ENCODE assay signal across 19 cellular contexts in the genomic region with DNA sequence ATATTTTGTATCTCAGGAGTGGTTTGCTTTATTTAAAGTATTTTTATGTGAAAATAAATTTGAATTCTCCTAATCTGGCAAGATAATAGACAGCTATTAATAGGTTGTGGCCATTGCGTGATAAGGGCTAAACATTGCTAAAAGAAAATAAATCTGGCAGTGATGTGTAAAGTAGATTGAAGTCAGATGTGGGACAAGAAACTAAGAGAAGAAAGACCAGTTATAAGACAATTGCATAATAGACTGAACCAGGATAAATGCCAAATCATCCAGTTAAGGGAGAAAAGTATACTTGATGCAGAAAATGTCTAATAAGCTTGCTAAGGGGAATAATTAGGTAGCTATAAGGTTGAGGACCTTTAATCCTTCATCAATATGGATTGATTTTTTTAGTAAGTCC.
A peak's percentile ranks its signal among the peaks of the same experiment; 100 is the strongest.
DNase-seq lines count a peak whose midpoint lies in the region; ATAC-seq and TF ChIP-seq lines count a peak whose summit lies in the region.
"Had no signal": no experiment of that assay in that cellular context is flagged by ENCODE, and none has a peak within 500 bp of the region (broad histone marks: within the 10 kb centered on the region; RNA-seq: fewer than 3 reads in every experiment).

No MANE protein-coding gene starts in this region.

- no peak overlapping the region for H4K91ac ChIP-seq in neuronal stem cell (ENCODE audit: low read depth, low read length, poor library complexity)

- H3K9me3 ChIP-seq in GM23248 (ENCODE audit: low read depth) (no peaks in the 10 kb centered on the region), left ventricle myocardium inferior (replicated peaks) (no peaks in the 10 kb centered on the region), aorta (ENCODE audit: control insufficient read depth, low read length) (no peaks in the 10 kb centered on the region), neuronal stem cell (replicated peaks in 1 of 2; ENCODE audit: control insufficient read depth in 2 of 2, insufficient read depth in 1 of 2, low read depth in 1 of 2, low read length in 2 of 2) (no peaks in the 10 kb centered on the region)

- H4K20me1 ChIP-seq in GM23248 (ENCODE audit: insufficient read depth), result no peaks in the 10 kb centered on the region

- 10 to 13% methylated on average over 1 of the region's 1 CpG for WGBS in GM23248 (ENCODE audit: low coverage in 1 of 2, low lambda C conversion rate in 2 of 2, missing lambda C conversion rate in 2 of 2), 2 experiments
- 2 to 5% methylated on average over 1 of the region's 1 CpG for WGBS in aorta, 2 donors
- WGBS in neuronal stem cell (ENCODE audit: extremely low coverage in 2 of 2, insufficient read length in 2 of 2, insufficient replicate concordance in 1 of 2), 2 donors, result no CpG with 5 or more reads among the region's 1 CpG

- H3K4me3 ChIP-seq in GM23248, result no peak overlapping the region
- H3K4me3 ChIP-seq in choroid plexus epithelial cell (ENCODE audit: low read depth, low read length), result no peak overlapping the region
- H3K4me3 ChIP-seq in left ventricle myocardium inferior, result no peak overlapping the region
- no peak overlapping the region for H3K4me3 ChIP-seq in aorta (ENCODE audit: low read length in 2 of 2)
- no peak overlapping the region for H3K4me3 ChIP-seq in neuronal stem cell (ENCODE audit: low read length in 2 of 2)
- H3K4me3 ChIP-seq: K562 had no signal

- H2BK12ac ChIP-seq in neuronal stem cell (ENCODE audit: low read length), result no peak overlapping the region

- H3F3A ChIP-seq in GM23248 (ENCODE audit: insufficient read depth), result peaks cover 37% of the 10 kb centered on the region

- H3K4me2 ChIP-seq in GM23248 (ENCODE audit: unreplicated experiment) (peak overlapping the region; percentile 78), neuronal stem cell (ENCODE audit: insufficient read depth, low read length, poor library complexity, severe bottlenecking) (no peak overlapping the region)

- no peaks in the 10 kb centered on the region for H3K79me1 ChIP-seq in neuronal stem cell (ENCODE audit: low read depth, low read length)

- intact Hi-C loops in left ventricle myocardium inferior (cut with micrococcal nuclease), result no loop called here
- intact Hi-C loops in aorta (cut with DNase I), result loop anchor here in 1 of 2 donors (10.0 kb wide), 1 partner anchor 58 kb away; no protein-coding TSS in a partner anchor

- H3K36me3 ChIP-seq in GM23248 (ENCODE audit: low read depth), result no peaks in the 10 kb centered on the region
- no peaks in the 10 kb centered on the region for H3K36me3 ChIP-seq in left ventricle myocardium inferior
- no peaks in the 10 kb centered on the region for H3K36me3 ChIP-seq in aorta (ENCODE audit: control insufficient read depth in 1 of 2, insufficient read depth in 2 of 2, low read length in 1 of 2)
- no peaks in the 10 kb centered on the region for H3K36me3 ChIP-seq in neuronal stem cell (replicated peaks in 1 of 2; ENCODE audit: control insufficient read depth in 2 of 2, insufficient read depth in 2 of 2, low read length in 2 of 2)

- H2BK15ac ChIP-seq in neuronal stem cell (ENCODE audit: low read length), result no peak overlapping the region

- no peak overlapping the region for H2BK120ac ChIP-seq in neuronal stem cell (ENCODE audit: low read depth, low read length)

- ATAC-seq in aorta (ENCODE audit: low FRiP score) (peak; percentile 52), HG02973 (IDR thresholded peaks at IDR 0.05; ENCODE audit: unreplicated experiment) (no peak)
- ATAC-seq: K562, Panc1 had no signal

- no peaks in the 10 kb centered on the region for H3K9me2 ChIP-seq in GM23248 (ENCODE audit: insufficient read depth)

- H3K27ac ChIP-seq in GM23248, result peak overlapping the region; percentile 95
- peak overlapping the region; percentile 70 for H3K27ac ChIP-seq in left ventricle myocardium inferior (replicated peaks)
- no peak overlapping the region for H3K27ac ChIP-seq in aorta (ENCODE audit: low read depth in 1 of 2, low read length in 2 of 2)
- H3K27ac ChIP-seq in neuronal stem cell (replicated peaks; ENCODE audit: low read length), result no peak overlapping the region
- H3K27ac ChIP-seq: HL-60 had no signal

- H3K14ac ChIP-seq in neuronal stem cell (ENCODE audit: low read length), result no peak overlapping the region

- H3K27me3 ChIP-seq in GM23248 (replicated peaks; ENCODE audit: insufficient read depth), result no peaks in the 10 kb centered on the region
- H3K27me3 ChIP-seq in left ventricle myocardium inferior (ENCODE audit: low read depth), result no peaks in the 10 kb centered on the region
- H3K27me3 ChIP-seq in aorta (ENCODE audit: control insufficient read depth in 1 of 2, insufficient read depth in 2 of 2, low read length in 1 of 2), result no peaks in the 10 kb centered on the region
- no peaks in the 10 kb centered on the region for H3K27me3 ChIP-seq in neuronal stem cell (ENCODE audit: control insufficient read depth in 3 of 3, insufficient read depth in 3 of 3, low read depth in 1 of 3, low read length in 3 of 3)

- H3K18ac ChIP-seq in neuronal stem cell (ENCODE audit: low read length), result no peak overlapping the region

- H2BK5ac ChIP-seq in neuronal stem cell (ENCODE audit: low read length), result no peak overlapping the region

- H4K8ac ChIP-seq in neuronal stem cell (ENCODE audit: low read depth, low read length), result no peak overlapping the region

- no peak overlapping the region for H3K4ac ChIP-seq in neuronal stem cell (ENCODE audit: low read length)

- no peaks in the 10 kb centered on the region for H3K79me2 ChIP-seq in GM23248 (ENCODE audit: insufficient read depth)

- no peak overlapping the region for H3K23ac ChIP-seq in neuronal stem cell (ENCODE audit: low read depth, low read length, poor library complexity)

- H2AFZ ChIP-seq in GM23248 (no peak overlapping the region), neuronal stem cell (ENCODE audit: low read length) (no peak overlapping the region)

- DNase-seq in GM23248 (peak; percentile 91), choroid plexus epithelial cell (ENCODE audit: low read depth) (peak; percentile 65), left ventricle myocardium inferior (no peak), aorta (no peak), NCI-H345 (lab: John Stamatoyannopoulos, UW) (no peak), neuronal stem cell (ENCODE audit: low spot score) (no peak)
- DNase-seq: activated CD4-positive, alpha-beta T cell treated with anti-CD3 and anti-CD28 coated beads, Interleukin-2, amount 10 ng/mL, durations not matched to agents 24 days and 14 days; activated T-cell treated with anti-CD3 and anti-CD28 coated beads for 4 hours; CD4-positive, alpha-beta memory T cell; DMS79 treated with DMSO at 0.1 percent for 48 hours; glutamatergic neuron; NCI-H1048; NCI-H2107; NCI-H774; stimulated activated CD4-positive, alpha-beta T cell treated with anti-CD3 and anti-CD28 coated beads, Interleukin-2, amount 100 ng/mL, for 24 hours had no signal

- no peak for TF ChIP-seq CTCF in choroid plexus epithelial cell (conservative IDR thresholded peaks at IDR 0.05; ENCODE audit: low read depth, low read length)
- no peak for TF ChIP-seq CTCF in left ventricle myocardium inferior (IDR thresholded peaks at IDR 0.05; ENCODE audit: borderline replicate concordance)

- peaks cover 39% of the 10 kb centered on the region for H3K4me1 ChIP-seq in GM23248 (ENCODE audit: insufficient read depth)
- peaks cover 40% of the 10 kb centered on the region for H3K4me1 ChIP-seq in left ventricle myocardium inferior
- H3K4me1 ChIP-seq in aorta (ENCODE audit: control insufficient read depth in 1 of 2, insufficient read depth in 2 of 2, low read length in 2 of 2), result peaks cover 2 to 8% of the 10 kb centered on the region in 2 donors
- H3K4me1 ChIP-seq in neuronal stem cell (ENCODE audit: control insufficient read depth in 2 of 2, insufficient read depth in 1 of 2, low read depth in 1 of 2, low read length in 2 of 2), result peaks cover 5 to 8% of the 10 kb centered on the region in 2 donors

- H2AK5ac ChIP-seq in neuronal stem cell (ENCODE audit: low read depth, low read length), result no peak overlapping the region

- peak overlapping the region; percentile 77 for H3K9ac ChIP-seq in GM23248
- no peak overlapping the region for H3K9ac ChIP-seq in neuronal stem cell (ENCODE audit: low read depth, low read length, poor library complexity)

- in situ Hi-C loops in GM23248 (cut with MboI), result no loop called here

Comparison
In these comparisons a context has a peak if more than half of its experiments do, and no peak if none do; other contexts are left out.
1. DNase-seq: peak in GM23248 (single experiment) and choroid plexus epithelial cell (single experiment); none in left ventricle myocardium inferior (single experiment), aorta (0 of 2), NCI-H345 (single experiment) and neuronal stem cell (single experiment).
2. H3K27ac ChIP-seq: peak in GM23248 (single experiment) and left ventricle myocardium inferior (single experiment); none in aorta (0 of 2) and neuronal stem cell (single experiment).